Comparison of ENCODE assay signal across 23 cellular contexts in the genomic region with DNA sequence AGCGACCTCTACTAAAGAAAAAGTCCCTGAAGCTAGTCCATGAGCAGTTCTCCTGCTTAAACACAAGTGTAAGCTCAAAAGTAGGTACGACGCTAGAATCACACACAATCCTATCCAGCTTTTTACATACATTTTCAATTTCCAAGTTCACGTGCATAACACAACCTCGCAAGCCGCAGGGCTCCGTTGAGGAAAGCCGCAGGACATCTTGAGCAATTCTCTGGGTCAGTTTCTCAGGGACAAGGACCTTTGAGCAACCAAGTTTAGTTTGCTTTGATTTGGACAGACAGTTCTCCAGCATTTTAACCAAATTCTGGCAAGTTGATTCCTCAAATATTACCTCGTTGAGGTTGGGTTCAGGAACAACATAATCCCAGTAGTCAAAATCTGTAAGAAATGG. TPM values are rescaled to one million over a fixed set of nuclear protein-coding genes. Genes with fewer than 3 reads are reported as not detected.
"Had no signal": no experiment of that assay in that cellular context is flagged by ENCODE, and none has a peak within 500 bp of the region (broad histone marks: within the 10 kb centered on the region; RNA-seq: fewer than 3 reads in every experiment).

No MANE protein-coding gene starts in this region.

- H3K27me3 ChIP-seq: ascending aorta, body of pancreas, MG63 had no signal

- DNase-seq: activated CD4-positive, alpha-beta T cell treated with anti-CD3 and anti-CD28 coated beads for 4 hours; activated CD8-positive, alpha-beta memory T cell treated with anti-CD3 and anti-CD28 coated beads, Interleukin-2, amount 50 U/mL, for 48 hours; activated CD8-positive, alpha-beta T cell treated with anti-CD3 and anti-CD28 coated beads, Interleukin-2, amount 10 ng/mL, durations not matched to agents 7 days and 5 days; activated naive CD8-positive, alpha-beta T cell treated with anti-CD3 and anti-CD28 coated beads, Interleukin-2, amount 50 U/mL, for 24 hours; activated T-cell treated with anti-CD3 and anti-CD28 coated beads, Interleukin-2, amount 50 U/mL, for 1 hour; amniotic stem cell; body of pancreas; MG63; MV-4-11; NCI-H1092 treated with DMSO at 0.1 percent for 48 hours; NCI-H1417 treated with DMSO at 0.1 percent for 48 hours; NCI-H1694; NCI-H2029; NCI-H2107; NCI-H2171 treated with DMSO at 0.1 percent for 48 hours; NCI-H226; NCI-H526; NCI-H82; SHP77 had no signal

- H3K4me3 Mint-ChIP-seq: activated CD8-positive, alpha-beta T cell treated with anti-CD3 and anti-CD28 coated beads, Interleukin-2, amount 10 ng/mL, durations not matched to agents 7 days and 5 days; activated naive CD4-positive, alpha-beta T cell treated with anti-CD3 and anti-CD28 coated beads, Interleukin-2, amount 50 U/mL, for 24 hours; activated naive CD8-positive, alpha-beta T cell treated with anti-CD3 and anti-CD28 coated beads, Interleukin-2, amount 50 U/mL, for 24 hours; T-helper 1 cell treated with Interleukin-12 subunit alpha and Interleukin-12 subunit beta and Interleukin-4 antibody, amounts not matched to agents 30 μg/mL and 1 μg/mL, for 36 hours had no signal

- H3K4me3 ChIP-seq: ascending aorta, body of pancreas, MG63 had no signal

- H3K36me3 Mint-ChIP-seq: activated naive CD4-positive, alpha-beta T cell treated with anti-CD3 and anti-CD28 coated beads, Interleukin-2, amount 50 U/mL, for 24 hours had no signal

- H3K27ac ChIP-seq: ascending aorta, body of pancreas had no signal

- H3K9me3 ChIP-seq: ascending aorta, body of pancreas, MG63 had no signal

- H3K27ac Mint-ChIP-seq: activated CD8-positive, alpha-beta T cell treated with anti-CD3 and anti-CD28 coated beads, Interleukin-2, amount 10 ng/mL, durations not matched to agents 7 days and 5 days; activated naive CD4-positive, alpha-beta T cell treated with anti-CD3 and anti-CD28 coated beads, Interleukin-2, amount 50 U/mL, for 24 hours; activated naive CD8-positive, alpha-beta T cell treated with anti-CD3 and anti-CD28 coated beads, Interleukin-2, amount 50 U/mL, for 24 hours; T-helper 1 cell treated with Interleukin-12 subunit alpha and Interleukin-12 subunit beta and Interleukin-4 antibody, amounts not matched to agents 30 μg/mL and 1 μg/mL, for 36 hours had no signal

- ATAC-seq: activated CD4-positive, CD25-positive, alpha-beta regulatory T cell treated with anti-CD3 and anti-CD28 coated beads, Interleukin-2, amount 50 U/mL, for 24 hours; activated CD8-positive, alpha-beta T cell treated with anti-CD3 and anti-CD28 coated beads, Interleukin-2, amount 10 ng/mL, durations not matched to agents 7 days and 5 days; activated naive CD8-positive, alpha-beta T cell treated with anti-CD3 and anti-CD28 coated beads, Interleukin-2, amount 50 U/mL, for 24 hours; body of pancreas had no signal

- H3K9me3 Mint-ChIP-seq: activated naive CD4-positive, alpha-beta T cell treated with anti-CD3 and anti-CD28 coated beads, Interleukin-2, amount 50 U/mL, for 24 hours; activated naive CD8-positive, alpha-beta T cell treated with anti-CD3 and anti-CD28 coated beads, Interleukin-2, amount 50 U/mL, for 24 hours; T-helper 1 cell treated with Interleukin-12 subunit alpha and Interleukin-12 subunit beta and Interleukin-4 antibody, amounts not matched to agents 30 μg/mL and 1 μg/mL, for 36 hours had no signal

- H3K36me3 ChIP-seq: ascending aorta, MG63 had no signal

RNA-seq across cellular contexts. Expression of a gene that starts 2.5 kb away (rescaled TPM):
- total RNA-seq: activated CD8-positive, alpha-beta T cell treated with anti-CD3 and anti-CD28 coated beads, Interleukin-2, amount 10 ng/mL, durations not matched to agents 7 days and 5 days had no signal
